ENCODE assay signal across 8 cellular contexts in genomic region chr1:11908139-11909021, GRCh38. TPM values are rescaled to one million over a fixed set of nuclear protein-coding genes. Genes with fewer than 3 reads are reported as not detected.
A peak's percentile ranks its signal among the peaks of the same experiment; 100 is the strongest.
DNase-seq lines count a peak whose midpoint lies in the region; ATAC-seq and TF ChIP-seq lines count a peak whose summit lies in the region.

No MANE protein-coding gene starts in this region.

- H3K27ac Mint-ChIP-seq in activated naive CD8-positive, alpha-beta T cell treated with anti-CD3 and anti-CD28 coated beads, Interleukin-2, amount 50 U/mL, for 24 hours, result peak overlapping the region; percentile 100

- H3K4me2 ChIP-seq in parathyroid adenoma (ENCODE audit: low read length), result peak overlapping the region; percentile 90

- peaks cover 7% of the 10 kb centered on the region for H3K36me3 Mint-ChIP-seq in activated naive CD8-positive, alpha-beta T cell treated with anti-CD3 and anti-CD28 coated beads, Interleukin-2, amount 50 U/mL, for 24 hours (ENCODE audit: low read depth)

- peak overlapping the region; percentile 89 for H3K4me3 Mint-ChIP-seq in activated naive CD8-positive, alpha-beta T cell treated with anti-CD3 and anti-CD28 coated beads, Interleukin-2, amount 50 U/mL, for 24 hours

- H3K9ac ChIP-seq in parathyroid adenoma, result peak overlapping the region; percentile 46

- H3K9me3 ChIP-seq in cardiac muscle cell (ENCODE audit: low read depth) (no peaks in the 10 kb centered on the region), parathyroid adenoma (ENCODE audit: control insufficient read depth, low read length) (no peaks in the 10 kb centered on the region), tibial artery (no peaks in the 10 kb centered on the region)

- H3K27me3 Mint-ChIP-seq in activated naive CD8-positive, alpha-beta T cell treated with anti-CD3 and anti-CD28 coated beads, Interleukin-2, amount 50 U/mL, for 24 hours, result peaks cover 22% of the 10 kb centered on the region

- H3K4me1 Mint-ChIP-seq in activated naive CD8-positive, alpha-beta T cell treated with anti-CD3 and anti-CD28 coated beads, Interleukin-2, amount 50 U/mL, for 24 hours, result peaks cover 47% of the 10 kb centered on the region

- peak; percentile 57 for ATAC-seq in HG02759 (IDR thresholded peaks at IDR 0.05; ENCODE audit: unreplicated experiment)
- peak; percentile 83 for ATAC-seq in activated naive CD8-positive, alpha-beta T cell treated with anti-CD3 and anti-CD28 coated beads, Interleukin-2, amount 50 U/mL, for 24 hours

- H3K79me2 ChIP-seq in parathyroid adenoma, result no peaks in the 10 kb centered on the region

- H3K9me3 Mint-ChIP-seq in activated naive CD8-positive, alpha-beta T cell treated with anti-CD3 and anti-CD28 coated beads, Interleukin-2, amount 50 U/mL, for 24 hours, result no peaks in the 10 kb centered on the region

- DNase-seq in NCI-H128 (lab: John Stamatoyannopoulos, UW; ENCODE audit: unreplicated experiment) (peak; percentile 96), SKM-1 treated with dmso at 0.1 percent for 144 hours (lab: John Stamatoyannopoulos, UW; ENCODE audit: unreplicated experiment) (peak; percentile 100), cardiac muscle cell (ENCODE audit: low read depth in 1 of 2, low spot score in 1 of 2) (peak; percentile 94 to 97), tibial artery (peak; percentile 88 to 94)
- peak; percentile 79 for DNase-seq in activated naive CD8-positive, alpha-beta T cell treated with anti-CD3 and anti-CD28 coated beads, Interleukin-2, amount 50 U/mL, for 24 hours

- intact Hi-C loops in tibial artery (cut with DNase I; ENCODE audit: low total_unique reads), result loop anchor here (5.0 kb wide), 2 partner anchors 66 to 121 kb away; no protein-coding TSS in a partner anchor

- peak overlapping the region; percentile 86 for H2AFZ ChIP-seq in parathyroid adenoma

- H3K4me3 ChIP-seq in GM12875 (ENCODE audit: low read depth, low read length) (peak overlapping the region; percentile 65), cardiac muscle cell (peak overlapping the region; percentile 26), parathyroid adenoma (ENCODE audit: low read depth, low read length) (peak overlapping the region; percentile 77), tibial artery (peak overlapping the region; percentile 64 to 65)

- H3K4me1 ChIP-seq in cardiac muscle cell (ENCODE audit: low read depth) (no peaks in the 10 kb centered on the region), parathyroid adenoma (peaks cover 4% of the 10 kb centered on the region), tibial artery (peaks cover 0 to 3% (median 0%) of the 10 kb centered on the region in 4 donors)

- peak overlapping the region; percentile 100 for H3K27ac ChIP-seq in cardiac muscle cell
- peak overlapping the region; percentile 100 for H3K27ac ChIP-seq in parathyroid adenoma
- H3K27ac ChIP-seq in tibial artery, result peak overlapping the region; percentile 92 to 93

- no peaks in the 10 kb centered on the region for H3K27me3 ChIP-seq in cardiac muscle cell
- no peaks in the 10 kb centered on the region for H3K27me3 ChIP-seq in parathyroid adenoma (ENCODE audit: control insufficient read depth, insufficient read depth, low read length)
- H3K27me3 ChIP-seq in tibial artery, result no peaks in the 10 kb centered on the region

- TF ChIP-seq CTCF in GM12875 (IDR thresholded peaks at IDR 0.05; ENCODE audit: borderline replicate concordance, insufficient read depth, low read depth, low read length), result no peak
- no peak for TF ChIP-seq CTCF in cardiac muscle cell (IDR thresholded peaks at IDR 0.05; ENCODE audit: low read depth, low read length)
- no peak for TF ChIP-seq CTCF in parathyroid adenoma (IDR thresholded peaks at IDR 0.05)
- no peak for TF ChIP-seq CTCF in tibial artery (IDR thresholded peaks at IDR 0.05)

- no peaks in the 10 kb centered on the region for H3K36me3 ChIP-seq in cardiac muscle cell
- H3K36me3 ChIP-seq in parathyroid adenoma (ENCODE audit: control insufficient read depth, insufficient read depth, low read length), result no peaks in the 10 kb centered on the region
- no peaks in the 10 kb centered on the region for H3K36me3 ChIP-seq in tibial artery

RNA-seq across cellular contexts. Expression of gene KIAA2013, which starts 17.8 kb away (rescaled TPM):
- 98.0 and 112 TPM in 2 replicates for total RNA-seq in cardiac muscle cell
- polyA plus RNA-seq in cardiac muscle cell, result 100 and 115 TPM in 2 replicates

RNA-seq across cellular contexts. Expression of gene PLOD1, which starts 26.1 kb away (rescaled TPM):
- 158 and 185 TPM in 2 replicates for total RNA-seq in cardiac muscle cell
- 149 and 167 TPM in 2 replicates for polyA plus RNA-seq in cardiac muscle cell

RNA-seq across cellular contexts. Expression of gene NPPB, which starts 49.6 kb away (rescaled TPM):
- 18.9 and 192 TPM in 2 replicates for total RNA-seq in cardiac muscle cell
- polyA plus RNA-seq in cardiac muscle cell, result 30.8 and 188 TPM in 2 replicates

Comparison
In these comparisons a context has a peak if more than half of its experiments do, and no peak if none do; other contexts are left out.
1. Peak in every context shown above with its lines: DNase-seq, ATAC-seq, H3K4me3 ChIP-seq and H3K27ac ChIP-seq.
2. H3K4me3 ChIP-seq: peak in every context shown above with its lines; median percentile 77 in parathyroid adenoma; 65 in GM12875; 64 in tibial artery; 26 in cardiac muscle cell.